In genomic region chr5:80220268-80220897, GRCh38 we compare ENCODE assay signal across 13 cellular contexts. TPM values are rescaled to one million over a fixed set of nuclear protein-coding genes. Genes with fewer than 3 reads are reported as not detected.
DNase-seq lines count a peak whose midpoint lies in the region; FAIRE-seq and TF ChIP-seq lines count a peak whose summit lies in the region.
"Had no signal": no experiment of that assay in that cellular context is flagged by ENCODE, and none has a peak within 500 bp of the region (broad histone marks: within the 10 kb centered on the region; RNA-seq: fewer than 3 reads in every experiment).

No MANE protein-coding gene starts in this region.

- in situ Hi-C loops in GM13977 (cut with MboI; ENCODE audit: low pct_unique_long_range_greater_than_20kb, low sequenced_read_pairs, unreplicated experiment): no loop called here

- peaks cover 32% of the 10 kb centered on the region for H3K36me3 ChIP-seq in OCI-LY1 (ENCODE audit: insufficient read depth, low read length)
- no peaks in the 10 kb centered on the region for H3K36me3 ChIP-seq in endothelial cell of umbilical vein (ENCODE audit: control insufficient read depth in 2 of 2, extremely low read depth in 1 of 2, insufficient read depth in 2 of 2, low read length in 2 of 2)

- H3K9me1 ChIP-seq in endothelial cell of umbilical vein (replicated peaks; ENCODE audit: control insufficient read depth, extremely low read depth, insufficient read depth, low read length): no peaks in the 10 kb centered on the region

- TF ChIP-seq CTCF in OCI-LY1 (IDR thresholded peaks at IDR 0.05; ENCODE audit: low read length) (no peak), endothelial cell of umbilical vein (IDR thresholded peaks at IDR 0.05; ENCODE audit: extremely low read depth in 1 of 2, insufficient read depth in 1 of 2, low read depth in 1 of 2, low read length in 2 of 2) (no peak), GM13977 (IDR thresholded peaks at IDR 0.05; ENCODE audit: extremely low read depth, insufficient read depth, missing control alignments) (no peak)

- no peak overlapping the region for H3K4me3 ChIP-seq in OCI-LY1 (ENCODE audit: low read depth, low read length, poor library complexity, severe bottlenecking)
- H3K4me3 ChIP-seq in endothelial cell of umbilical vein (replicated peaks in 1 of 3; ENCODE audit: insufficient read depth in 1 of 3, low read depth in 1 of 3, low read length in 3 of 3): no peak overlapping the region
- H3K4me3 ChIP-seq: SK-N-MC had no signal

- H3K79me2 ChIP-seq in OCI-LY1 (ENCODE audit: insufficient read depth, low read length): peaks cover 73% of the 10 kb centered on the region
- no peaks in the 10 kb centered on the region for H3K79me2 ChIP-seq in endothelial cell of umbilical vein (ENCODE audit: control insufficient read depth, insufficient read depth, low read length)

- peaks cover 11% of the 10 kb centered on the region for H3K36me3 Mint-ChIP-seq in activated naive CD4-positive, alpha-beta T cell treated with anti-CD3 and anti-CD28 coated beads, Interleukin-2, amount 50 U/mL, for 24 hours
- H3K36me3 Mint-ChIP-seq in activated naive CD4-positive, alpha-beta T cell treated with anti-CD3 and anti-CD28 coated beads, Interleukin-2, amount 10 ng/mL, durations not matched to agents 7 days and 5 days: peaks cover 54% of the 10 kb centered on the region

- dilution Hi-C loops in endothelial cell of umbilical vein (cut with MboI; ENCODE audit: extremely low pct_ligation_motif_present, low sequenced_read_pairs): no loop called here

- H3K27me3 Mint-ChIP-seq in activated naive CD4-positive, alpha-beta T cell treated with anti-CD3 and anti-CD28 coated beads, Interleukin-2, amount 50 U/mL, for 24 hours: no peaks in the 10 kb centered on the region
- H3K27me3 Mint-ChIP-seq in activated naive CD4-positive, alpha-beta T cell treated with anti-CD3 and anti-CD28 coated beads, Interleukin-2, amount 10 ng/mL, durations not matched to agents 7 days and 5 days: no peaks in the 10 kb centered on the region

- CTCF ChIA-PET in activated naive CD4-positive, alpha-beta T cell treated with anti-CD3 and anti-CD28 coated beads, Interleukin-2, amount 10 ng/mL, durations not matched to agents 7 days and 5 days (lab: Charles Lee): no interaction called here
- CTCF ChIA-PET in endothelial cell of umbilical vein (lab: Charles Lee): no interaction called here

- H2AFZ ChIP-seq in OCI-LY1 (ENCODE audit: low read length): no peak overlapping the region
- no peak overlapping the region for H2AFZ ChIP-seq in endothelial cell of umbilical vein (ENCODE audit: low read depth, low read length)

- H3K27ac ChIP-seq in OCI-LY1 (ENCODE audit: low read depth, low read length, poor library complexity, severe bottlenecking) (peak overlapping the region; percentile 89), endothelial cell of umbilical vein (ENCODE audit: insufficient read depth, low read depth, low read length) (no peak overlapping the region), substantia nigra (ENCODE audit: low read depth, low read length, poor library complexity, severe bottlenecking) (peak overlapping the region; percentile 74)
- H3K27ac ChIP-seq: SK-N-MC had no signal

- no peak for DNase-seq in activated naive CD4-positive, alpha-beta T cell treated with anti-CD3 and anti-CD28 coated beads, Interleukin-2, amount 10 ng/mL, durations not matched to agents 7 days and 5 days
- DNase-seq in endothelial cell of umbilical vein (ENCODE audit: low read depth, low spot score) (peak; percentile 30), substantia nigra (lab: John Stamatoyannopoulos, UW) (no peak), UCSD-AML1 (lab: John Stamatoyannopoulos, UW; ENCODE audit: unreplicated experiment) (no peak), GM13977 (ENCODE audit: low spot score) (no peak), GM12892 (ENCODE audit: insufficient read length) (no peak)
- DNase-seq: activated gamma-delta T cell; AML-193; NCI-H1694 treated with DMSO at 0.1 percent for 48 hours; stimulated activated CD4-positive, alpha-beta T cell treated with anti-CD3 and anti-CD28 coated beads, Interleukin-4, amount 100 ng/mL, for 1 hour had no signal

- no peaks in the 10 kb centered on the region for H3K9me3 Mint-ChIP-seq in activated naive CD4-positive, alpha-beta T cell treated with anti-CD3 and anti-CD28 coated beads, Interleukin-2, amount 50 U/mL, for 24 hours
- no peaks in the 10 kb centered on the region for H3K9me3 Mint-ChIP-seq in activated naive CD4-positive, alpha-beta T cell treated with anti-CD3 and anti-CD28 coated beads, Interleukin-2, amount 10 ng/mL, durations not matched to agents 7 days and 5 days

- POLR2A ChIA-PET in endothelial cell of umbilical vein (lab: Charles Lee): no interaction called here

- BruUV-seq in endothelial cell of umbilical vein (replicated peaks; lab: Mats Ljungman, UMichigan): no TSS peak

- 0 out of 2 replicates have a peak, but pooled peaks cover 4% of the 10 kb centered on the region for H3F3A ChIP-seq in OCI-LY1 (ENCODE audit: insufficient read depth, low read length)

- H3K4me1 Mint-ChIP-seq in activated naive CD4-positive, alpha-beta T cell treated with anti-CD3 and anti-CD28 coated beads, Interleukin-2, amount 50 U/mL, for 24 hours: peaks cover 74% of the 10 kb centered on the region
- peaks cover 67% of the 10 kb centered on the region for H3K4me1 Mint-ChIP-seq in activated naive CD4-positive, alpha-beta T cell treated with anti-CD3 and anti-CD28 coated beads, Interleukin-2, amount 10 ng/mL, durations not matched to agents 7 days and 5 days

- FAIRE-seq in endothelial cell of umbilical vein (lab: Jason Lieb, UNC) (no peak), GM12892 (lab: Jason Lieb, UNC) (no peak)

- intact Hi-C loops in endothelial cell of umbilical vein (cut with micrococcal nuclease): no loop called here

- H3K27me3 ChIP-seq in OCI-LY1 (ENCODE audit: insufficient read depth, low read length) (no peaks in the 10 kb centered on the region), endothelial cell of umbilical vein (ENCODE audit: control insufficient read depth in 2 of 2, insufficient read depth in 2 of 2, low read length in 2 of 2) (no peaks in the 10 kb centered on the region)

- H3K4me2 ChIP-seq in OCI-LY1 (ENCODE audit: low read length) (peak overlapping the region; percentile 26; the same call in 1 of the 2 replicates), endothelial cell of umbilical vein (ENCODE audit: insufficient read depth, low read length) (no peak overlapping the region)

- H3K9me2 ChIP-seq in OCI-LY1 (ENCODE audit: low read depth, low read length): no peaks in the 10 kb centered on the region

- H3K27ac Mint-ChIP-seq in activated naive CD4-positive, alpha-beta T cell treated with anti-CD3 and anti-CD28 coated beads, Interleukin-2, amount 50 U/mL, for 24 hours: peak overlapping the region; percentile 69
- H3K27ac Mint-ChIP-seq in activated naive CD4-positive, alpha-beta T cell treated with anti-CD3 and anti-CD28 coated beads, Interleukin-2, amount 10 ng/mL, durations not matched to agents 7 days and 5 days: no peak overlapping the region

- H3K9ac ChIP-seq in OCI-LY1 (ENCODE audit: low read length): no peak overlapping the region; the same call in 1 of the 2 replicates
- H3K9ac ChIP-seq in endothelial cell of umbilical vein (replicated peaks; ENCODE audit: extremely low read depth, insufficient read depth, low read length): no peak overlapping the region

- H4K20me1 ChIP-seq in OCI-LY1 (ENCODE audit: insufficient read depth, low read length) (no peaks in the 10 kb centered on the region), endothelial cell of umbilical vein (replicated peaks; ENCODE audit: control insufficient read depth, extremely low read depth, insufficient read depth, low read length) (no peaks in the 10 kb centered on the region)

- H3K9me3 ChIP-seq in OCI-LY1 (ENCODE audit: low read length) (no peaks in the 10 kb centered on the region), endothelial cell of umbilical vein (replicated peaks; ENCODE audit: control insufficient read depth, insufficient read depth, low read length) (no peaks in the 10 kb centered on the region)

- H3K4me1 ChIP-seq in OCI-LY1 (ENCODE audit: insufficient read depth, low read length, severe bottlenecking) (peaks cover 78% of the 10 kb centered on the region), endothelial cell of umbilical vein (ENCODE audit: control insufficient read depth, extremely low read depth, insufficient read depth, low read length) (no peaks in the 10 kb centered on the region)

- H3K4me3 Mint-ChIP-seq in activated naive CD4-positive, alpha-beta T cell treated with anti-CD3 and anti-CD28 coated beads, Interleukin-2, amount 50 U/mL, for 24 hours: peak overlapping the region; percentile 19
- no peak overlapping the region for H3K4me3 Mint-ChIP-seq in activated naive CD4-positive, alpha-beta T cell treated with anti-CD3 and anti-CD28 coated beads, Interleukin-2, amount 10 ng/mL, durations not matched to agents 7 days and 5 days

- no peak for TF ChIP-seq POLR2A in endothelial cell of umbilical vein (IDR thresholded peaks at IDR 0.05; ENCODE audit: low read depth, low read length)
- TF ChIP-seq POLR2A in GM12892 (IDR thresholded peaks at IDR 0.05; ENCODE audit: low read depth, low read length): no peak

TF ChIP-seq in endothelial cell of umbilical vein, 7 proteins besides CTCF, POLR2A, EP300 and RAD21:
- TF ChIP-seq MAX (IDR thresholded peaks at IDR 0.05; ENCODE audit: insufficient read depth, insufficient read length) (no peak), JUN (IDR thresholded peaks at IDR 0.05; ENCODE audit: borderline replicate concordance, insufficient read depth, insufficient read length, low read depth) (no peak), MYC (IDR thresholded peaks at IDR 0.05; ENCODE audit: low read depth, low read length) (no peak), POLR2AphosphoS5 (IDR thresholded peaks at IDR 0.05; ENCODE audit: insufficient read depth, low read depth, low read length) (no peak), FOS (IDR thresholded peaks at IDR 0.05; ENCODE audit: borderline replicate concordance, insufficient read depth, low read length) (no peak), GATA2 (IDR thresholded peaks at IDR 0.05; ENCODE audit: insufficient read depth, insufficient read length, low read depth, low read length) (no peak), EZH2 (IDR thresholded peaks at IDR 0.05; ENCODE audit: borderline replicate concordance, low read depth, low read length, severe bottlenecking) (no peak)

RNA-seq across cellular contexts. Expression of gene SERINC5, which starts 35.5 kb away (rescaled TPM):
- 9.9 and 10.1 TPM in 2 replicates for total RNA-seq in endothelial cell of umbilical vein
- polyA plus RNA-seq in endothelial cell of umbilical vein: 2.6 and 3.2 TPM in 2 replicates
- polyA plus RNA-seq in endothelial cell of umbilical vein (2011; cell fraction: cytosol; rRNA removed): 2.6 and 2.7 TPM in 2 replicates
- 2.9 and 3.9 TPM in 2 replicates for polyA plus RNA-seq in endothelial cell of umbilical vein (2011; cell fraction: nucleus; rRNA removed)
- 5.4 and 6.0 TPM in 2 replicates for polyA plus RNA-seq in endothelial cell of umbilical vein (2012)
- 10.6 and 13.6 TPM in 2 replicates for polyA minus RNA-seq in endothelial cell of umbilical vein
- 2.9 TPM for polyA minus RNA-seq in endothelial cell of umbilical vein (2011; cell fraction: cytosol; rRNA and poly(A)+ RNA removed)
- polyA minus RNA-seq in endothelial cell of umbilical vein (2011; cell fraction: nucleus; rRNA and poly(A)+ RNA removed): 6.0 and 7.5 TPM in 2 replicates
- polyA plus RNA-seq in GM12892 (2012; ENCODE audit: missing spikeins): 1.9 TPM
